ENCODE assay signal across 23 cellular contexts in genomic region chr2:227248876-227249275, GRCh38.
DNase-seq lines count a peak whose midpoint lies in the region; ATAC-seq, FAIRE-seq and TF ChIP-seq lines count a peak whose summit lies in the region.
"Had no signal": no experiment of that assay in that cellular context is flagged by ENCODE, and none has a peak within 500 bp of the region (broad histone marks: within the 10 kb centered on the region; RNA-seq: fewer than 3 reads in every experiment).

No MANE protein-coding gene starts in this region.

- DNase-seq in DMS153 (lab: John Stamatoyannopoulos, UW): peak; percentile 22
- peak; percentile 13 for DNase-seq in NCI-H2029 (lab: John Stamatoyannopoulos, UW)
- peak; percentile 40 to 57 for DNase-seq in NCI-H526 (lab: John Stamatoyannopoulos, UW)
- no peak for DNase-seq in mucosa of gallbladder (ENCODE audit: low spot score)
- no peak for DNase-seq in SJCRH30
- DNase-seq in upper lobe of left lung: no peak
- DNase-seq: DMS79 treated with DMSO at 0.1 percent for 48 hours, H7, HFFc6, KG1, NCI-H2171, NCI-H446, NCI-H82, OCI-M1, T-helper 1 cell had no signal

- no peak for TF ChIP-seq EP300 in upper lobe of left lung (IDR thresholded peaks at IDR 0.05)

- no peak for TF ChIP-seq CTCF in upper lobe of left lung (IDR thresholded peaks at IDR 0.05)

- ATAC-seq in GM19023 (IDR thresholded peaks at IDR 0.05; ENCODE audit: unreplicated experiment): no peak
- no peak for ATAC-seq in upper lobe of left lung (ENCODE audit: low FRiP score in 2 of 2)
- ATAC-seq: GM12878 had no signal

- H3K27me3 ChIP-seq in SJCRH30: no peaks in the 10 kb centered on the region
- H3K27me3 ChIP-seq in upper lobe of left lung: no peaks in the 10 kb centered on the region

- H3K36me3 ChIP-seq in SJCRH30 (no peaks in the 10 kb centered on the region), upper lobe of left lung (no peaks in the 10 kb centered on the region)
- H3K36me3 ChIP-seq: SJSA1 had no signal

- peak; percentile 6 for FAIRE-seq in G401.6 (lab: Jason Lieb, UNC)
- FAIRE-seq: A204.1, GM12878, GM19239, RCC 7860, TTC549 had no signal

- WGBS in upper lobe of left lung, 2 donors: 82 to 87% methylated on average over 1 to 2 of the region's 2 CpGs

- no peak for TF ChIP-seq POLR2A in upper lobe of left lung (IDR thresholded peaks at IDR 0.05)

- H3K4me1 ChIP-seq in SJCRH30 (no peaks in the 10 kb centered on the region), upper lobe of left lung (no peaks in the 10 kb centered on the region)
- H3K4me1 ChIP-seq: SJSA1 had no signal

- H3K9me3 ChIP-seq in SJCRH30 (replicated peaks): no peaks in the 10 kb centered on the region
- H3K9me3 ChIP-seq in upper lobe of left lung: no peaks in the 10 kb centered on the region
- H3K9me3 ChIP-seq: SJSA1 had no signal

- H3K27ac ChIP-seq in SJCRH30 (no peak overlapping the region), upper lobe of left lung (no peak overlapping the region)
- H3K27ac ChIP-seq: SJSA1 had no signal

- no peak overlapping the region for H3K4me3 ChIP-seq in SJCRH30
- H3K4me3 ChIP-seq in upper lobe of left lung: no peak overlapping the region
- H3K4me3 ChIP-seq: GM12878, SJSA1 had no signal

Comparison
In these comparisons a context has a peak if more than half of its experiments do, and no peak if none do; other contexts are left out.
1. DNase-seq: peak in DMS153 (single experiment), NCI-H2029 (single experiment) and NCI-H526 (2 of 2); none in mucosa of gallbladder (single experiment), SJCRH30 (0 of 2) and upper lobe of left lung (0 of 2).